In the genomic region with DNA sequence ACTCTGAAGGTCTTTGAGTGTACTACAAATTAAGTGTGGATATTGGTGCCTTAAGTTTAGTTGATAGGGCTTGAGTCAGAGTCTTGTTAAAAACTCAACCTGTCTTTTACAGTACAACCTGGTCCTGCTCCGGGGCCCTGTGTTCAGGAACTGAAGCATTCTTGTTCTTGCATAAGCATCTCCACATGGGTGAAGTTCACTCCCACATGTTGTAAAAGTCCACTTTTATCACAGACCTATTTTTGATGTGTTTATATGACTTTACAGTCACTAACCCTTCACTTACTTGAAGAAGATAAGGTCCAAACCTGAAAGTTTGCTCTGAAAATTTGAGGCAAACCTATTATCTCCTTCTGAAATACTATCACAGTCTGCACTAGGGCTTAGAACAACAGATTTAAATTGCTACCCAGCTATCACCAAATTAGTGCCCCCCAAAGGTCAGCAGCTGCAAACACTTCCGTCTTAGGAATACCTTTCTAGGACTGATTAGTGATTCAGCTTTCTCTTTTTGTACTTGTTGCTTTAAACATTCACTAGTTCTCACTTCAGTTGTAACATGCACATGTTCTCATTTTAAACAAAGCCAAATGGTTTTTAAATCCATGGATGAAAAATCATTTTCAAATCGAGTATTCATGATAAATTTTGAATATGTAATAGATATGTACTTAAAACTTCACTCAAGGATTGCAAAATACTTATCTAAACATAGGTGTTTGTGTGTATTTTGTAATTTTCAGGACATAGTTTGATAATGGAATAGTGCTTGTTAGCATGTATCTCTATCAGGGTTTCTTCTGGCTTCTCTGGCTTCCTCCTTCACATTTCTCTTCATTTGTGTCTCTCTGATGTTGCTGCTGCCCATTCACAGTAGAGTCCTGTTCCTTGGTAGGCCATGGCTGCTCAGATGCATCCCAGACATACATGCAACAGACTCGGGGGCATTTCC, we compare ENCODE assay signal across 15 cellular contexts.
"Had no signal": no experiment of that assay in that cellular context is flagged by ENCODE, and none has a peak within 500 bp of the region (broad histone marks: within the 10 kb centered on the region; RNA-seq: fewer than 3 reads in every experiment).

No MANE protein-coding gene starts in this region.

- H3K27me3 Mint-ChIP-seq: activated CD4-positive, alpha-beta T cell treated with anti-CD3 and anti-CD28 coated beads, Interleukin-2, amount 10 ng/mL, durations not matched to agents 7 days and 5 days; stimulated activated naive CD8-positive, alpha-beta T cell treated with anti-CD3 and anti-CD28 coated beads, Interleukin-15, Interleukin-2, amounts not matched to agents 100 ng/mL and 50 ng/mL, for 24 hours had no signal

- H3K36me3 ChIP-seq: cardiac muscle cell, colonic mucosa, gastrocnemius medialis, pancreas had no signal

- H3K4me1 Mint-ChIP-seq: activated CD4-positive, alpha-beta T cell treated with anti-CD3 and anti-CD28 coated beads, Interleukin-2, amount 10 ng/mL, durations not matched to agents 7 days and 5 days had no signal

- H3K27ac Mint-ChIP-seq: activated CD4-positive, alpha-beta T cell treated with anti-CD3 and anti-CD28 coated beads, Interleukin-2, amount 10 ng/mL, durations not matched to agents 7 days and 5 days; activated naive CD4-positive, alpha-beta T cell treated with anti-CD3 and anti-CD28 coated beads for 36 hours; stimulated activated naive CD8-positive, alpha-beta T cell treated with anti-CD3 and anti-CD28 coated beads, Interleukin-15, Interleukin-2, amounts not matched to agents 100 ng/mL and 50 ng/mL, for 24 hours had no signal

- H3K9me3 Mint-ChIP-seq: activated naive CD4-positive, alpha-beta T cell treated with anti-CD3 and anti-CD28 coated beads for 36 hours; neural crest cell; stimulated activated naive CD8-positive, alpha-beta T cell treated with anti-CD3 and anti-CD28 coated beads, Interleukin-15, Interleukin-2, amounts not matched to agents 100 ng/mL and 50 ng/mL, for 24 hours had no signal

- H3K27ac ChIP-seq: cardiac muscle cell, colonic mucosa, gastrocnemius medialis, pancreas, testis had no signal

- H3K4me3 Mint-ChIP-seq: activated CD4-positive, alpha-beta T cell treated with anti-CD3 and anti-CD28 coated beads, Interleukin-2, amount 10 ng/mL, durations not matched to agents 7 days and 5 days; activated naive CD4-positive, alpha-beta T cell treated with anti-CD3 and anti-CD28 coated beads for 36 hours; neural crest cell; stimulated activated naive CD8-positive, alpha-beta T cell treated with anti-CD3 and anti-CD28 coated beads, Interleukin-15, Interleukin-2, amounts not matched to agents 100 ng/mL and 50 ng/mL, for 24 hours had no signal

- ATAC-seq: gastrocnemius medialis, pancreas had no signal

- H3K27me3 ChIP-seq: cardiac muscle cell, colonic mucosa, gastrocnemius medialis, pancreas, testis had no signal

- H3K4me1 ChIP-seq: colonic mucosa, gastrocnemius medialis, pancreas, testis had no signal

- H3K9me3 ChIP-seq: colonic mucosa, gastrocnemius medialis, pancreas, testis had no signal

- DNase-seq: activated CD4-positive, alpha-beta T cell treated with anti-CD3 and anti-CD28 coated beads, Interleukin-2, amount 10 ng/mL, durations not matched to agents 7 days and 5 days; activated CD4-positive, CD25-positive, alpha-beta regulatory T cell; activated CD8-positive, alpha-beta memory T cell treated with anti-CD3 and anti-CD28 coated beads for 24 hours; activated naive CD4-positive, alpha-beta T cell treated with anti-CD3 and anti-CD28 coated beads for 36 hours; colonic mucosa; gastrocnemius medialis; mammary epithelial cell; pancreas; stimulated activated CD4-positive, alpha-beta T cell treated with anti-CD3 and anti-CD28 coated beads, Interleukin-15, amount 100 ng/mL, for 24 hours; stimulated activated CD4-positive, alpha-beta T cell treated with anti-CD3 and anti-CD28 coated beads, Interleukin-4, amount 100 ng/mL, for 24 hours; T-helper 2 cell; testis had no signal

- H3K4me3 ChIP-seq: cardiac muscle cell, colonic mucosa, gastrocnemius medialis, pancreas, testis had no signal
